8 cellular contexts compared by ENCODE assay signal in genomic region chr9:133144887-133145466, GRCh38. TPM values are rescaled to one million over a fixed set of nuclear protein-coding genes. Genes with fewer than 3 reads are reported as not detected.
DNase-seq lines count a peak whose midpoint lies in the region; ATAC-seq, FAIRE-seq and TF ChIP-seq lines count a peak whose summit lies in the region.

No MANE protein-coding gene starts in this region.

- no peaks in the 10 kb centered on the region for H3K9me2 ChIP-seq in OCI-LY7 (ENCODE audit: insufficient read depth, low read length)

- H3K4me2 ChIP-seq in OCI-LY7 (ENCODE audit: low read length), result peak overlapping the region; percentile 70

- TF ChIP-seq CTCF in OCI-LY7 (conservative IDR thresholded peaks at IDR 0.05; ENCODE audit: low read length) (no peak), dorsolateral prefrontal cortex (IDR thresholded peaks at IDR 0.05 in 54 of 56, conservative IDR thresholded peaks at IDR 0.05 in 2 of 56; ENCODE audit: low read depth in 1 of 56, partially characterized antibody in 56 of 56) (no peak), psoas muscle (IDR thresholded peaks at IDR 0.05) (no peak)

- H3K36me3 ChIP-seq in OCI-LY7 (ENCODE audit: insufficient read depth, low read length), result no peaks in the 10 kb centered on the region; the same call in 1 of the 2 replicates
- H3K36me3 ChIP-seq in psoas muscle (ENCODE audit: insufficient read depth in 1 of 2, low read depth in 1 of 2), result no peaks in the 10 kb centered on the region

- whole genome bisulfite sequencing in psoas muscle, 3 donors, result 59 to 63% (median 61%) methylated on average over 14 of the region's 14 CpGs

- peaks cover 17% of the 10 kb centered on the region for H4K20me1 ChIP-seq in OCI-LY7 (ENCODE audit: insufficient read depth, low read length)

- H3K4me3 ChIP-seq in OCI-LY7 (ENCODE audit: low read depth, low read length, poor library complexity, severe bottlenecking), result no peak overlapping the region
- peak overlapping the region in 55 of 59 donors; percentile 19 to 77 (median 62) for H3K4me3 ChIP-seq in dorsolateral prefrontal cortex
- peak overlapping the region; percentile 57 for H3K4me3 ChIP-seq in psoas muscle

- H3K4me1 ChIP-seq in OCI-LY7 (ENCODE audit: insufficient read depth, low read length, poor library complexity, severe bottlenecking) (peaks cover 37% of the 10 kb centered on the region), psoas muscle (peaks cover 39% of the 10 kb centered on the region)

- no peak for ATAC-seq in psoas muscle

- POLR2A ChIA-PET in OCI-LY7 (lab: Charles Lee), result no interaction called here

- intact Hi-C loops in OCI-LY7 (cut with micrococcal nuclease; ENCODE audit: unreplicated experiment), result loop anchor here (1.0 to 2.0 kb wide), 3 partner anchors 42 to 122 kb away; no protein-coding TSS in a partner anchor
- intact Hi-C loops in dorsolateral prefrontal cortex (cut with DNase I), result loop anchor here (1.0 to 5.0 kb wide), 5 partner anchors 28 to 113 kb away; partner anchors contain the start of gene GTF3C5 (in 2 of the 2)
- intact Hi-C loops in psoas muscle (cut with DNase I), result no loop called here

- BruUV-seq in OCI-LY7 (replicated peaks; lab: Mats Ljungman, UMichigan), result no TSS peak

- no peak overlapping the region for H2AFZ ChIP-seq in OCI-LY7 (ENCODE audit: low read length)

- in situ Hi-C loops in G401 (cut with HindIII; ENCODE audit: low sequenced_read_pairs), result no loop called here

- no peak for TF ChIP-seq POLR2A in GM12892 (IDR thresholded peaks at IDR 0.05; ENCODE audit: low read depth, low read length)

- H3K9me3 ChIP-seq in OCI-LY7 (ENCODE audit: low read length), result no peaks in the 10 kb centered on the region
- H3K9me3 ChIP-seq in psoas muscle, result no peaks in the 10 kb centered on the region

- DNase-seq in G401 (ENCODE audit: low spot score), result peak; percentile 42
- no peak for DNase-seq in OCI-LY7 (ENCODE audit: low spot score)
- no peak for DNase-seq in dorsolateral prefrontal cortex
- DNase-seq in psoas muscle, result no peak
- no peak for DNase-seq in GM12892 (ENCODE audit: insufficient read length)
- DNase-seq in SW 1271 (lab: John Stamatoyannopoulos, UW), result no peak
- no peak for DNase-seq in DMS79 (lab: John Stamatoyannopoulos, UW)
- no peak for DNase-seq in T1000 (lab: John Stamatoyannopoulos, UW)

- H3K27ac ChIP-seq in OCI-LY7 (ENCODE audit: low read depth, low read length, poor library complexity, severe bottlenecking), result no peak overlapping the region
- peak overlapping the region; percentile 52 to 100 (median 100) for H3K27ac ChIP-seq in dorsolateral prefrontal cortex
- H3K27ac ChIP-seq in psoas muscle, result peak overlapping the region; percentile 82

- H3K79me2 ChIP-seq in OCI-LY7 (ENCODE audit: insufficient read depth, low read depth, low read length), result peaks cover 10% of the 10 kb centered on the region; the same call in 1 of the 2 replicates

- H3K27me3 ChIP-seq in dorsolateral prefrontal cortex (no peaks in the 10 kb centered on the region), psoas muscle (ENCODE audit: insufficient read depth in 3 of 3, low read length in 2 of 3) (no peaks in the 10 kb centered on the region)

- CTCF ChIA-PET in OCI-LY7 (lab: Charles Lee; ENCODE audit: unreplicated experiment), result interaction anchor here (0.9 to 1.0 kb wide), 2 partner anchors 14 to 41 kb away, joined by 3 read pairs; no protein-coding TSS in a partner anchor

- FAIRE-seq in GM12892 (lab: Jason Lieb, UNC), result no peak

RNA-seq across cellular contexts. Expression of gene GBGT1, which starts 18.7 kb away (rescaled TPM):
- total RNA-seq in G401 (2014; rRNA removed; shearing (Covaris generic)), result not detected in 2 replicates
- 2.1 and 2.6 TPM in 2 replicates for total RNA-seq in OCI-LY7 (2014; rRNA removed; shearing (Covaris generic))
- 3.9 and 5.9 TPM in 2 replicates for total RNA-seq in OCI-LY7 (2022)
- total RNA-seq in dorsolateral prefrontal cortex, result 10 to 100 TPM in 109 of 120 experiments, 1 to 10 TPM in 11; 5.8 to 27.4 (median 13.8) TPM
- total RNA-seq in psoas muscle, result 1 to 10 TPM; 2.0 to 4.4 (median 3.3) TPM
- polyA plus RNA-seq in psoas muscle, result 1 to 10 TPM; 1.6 to 2.9 (median 2.7) TPM
- polyA plus RNA-seq in GM12892 (2012; ENCODE audit: missing spikeins), result 3.5 TPM

RNA-seq across cellular contexts. Expression of gene RALGDS, which starts 23.9 kb away (rescaled TPM):
- total RNA-seq in G401 (2014; rRNA removed; shearing (Covaris generic)), result 21.7 and 29.8 TPM in 2 replicates
- total RNA-seq in OCI-LY7 (2014; rRNA removed; shearing (Covaris generic)), result 22.0 and 28.2 TPM in 2 replicates
- total RNA-seq in OCI-LY7 (2022), result 23.8 and 28.6 TPM in 2 replicates
- 100 to 1,000 TPM in 109 of 120 experiments, 10 to 100 TPM in 11; 72.2 to 415 (median 142) TPM for total RNA-seq in dorsolateral prefrontal cortex
- 10 to 100 TPM; 13.3 to 64.6 (median 21.4) TPM for total RNA-seq in psoas muscle
- 10 to 100 TPM; 12.3 to 21.1 (median 17.2) TPM for polyA plus RNA-seq in psoas muscle
- polyA plus RNA-seq in GM12892 (2012; ENCODE audit: missing spikeins), result 24.6 TPM

Comparison
In these comparisons a context has a peak if more than half of its experiments do, and no peak if none do; other contexts are left out.
1. intact Hi-C loops: an anchor here in OCI-LY7 (1.0 to 2.0 kb wide) and dorsolateral prefrontal cortex (1.0 to 5.0 kb wide); none called in psoas muscle.